ENCODE assay signal across 1 cellular context in the genomic region with DNA sequence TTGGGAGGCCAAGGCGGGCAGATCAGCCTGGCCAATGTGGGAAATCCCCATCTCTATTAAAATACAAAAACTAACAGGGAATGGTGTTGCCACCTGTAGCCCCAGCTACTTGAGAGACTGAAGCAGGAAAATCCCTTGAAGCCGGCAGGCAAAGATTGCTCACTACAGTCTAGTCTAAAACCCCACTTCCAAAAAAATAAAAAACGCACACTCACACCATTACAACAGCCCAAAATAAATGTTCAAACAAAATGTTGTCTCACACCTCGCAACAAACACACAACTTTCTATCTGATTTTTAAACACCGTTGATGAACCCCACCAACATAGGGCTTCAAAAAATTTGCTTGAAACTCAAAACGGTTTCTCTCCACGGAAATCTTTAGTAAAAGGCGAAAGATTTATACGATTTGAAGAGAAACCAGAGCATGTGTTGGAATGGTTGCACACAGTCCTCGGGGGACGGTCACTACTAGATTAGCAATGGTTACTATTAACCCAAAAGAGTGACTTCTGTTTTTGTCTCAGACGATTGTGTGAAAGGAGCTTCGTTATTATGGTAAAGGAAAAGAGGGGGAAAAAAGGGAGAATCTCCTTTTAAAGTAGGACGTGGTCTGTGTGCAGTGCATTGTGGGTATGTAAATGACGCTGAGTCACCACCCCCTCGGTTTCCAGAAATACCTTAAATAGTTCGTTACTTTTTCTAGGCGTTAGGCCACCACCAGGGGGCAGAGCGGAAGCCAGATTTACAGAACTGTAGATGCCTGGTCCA.
TF ChIP-seq lines count a peak whose summit lies in the region.

Gene RNU5D-1, minus strand, starts transcription at position 430 of the 772 bp plus-strand sequence.

TF ChIP-seq in K562, 482 proteins besides CTCF, POLR2A, EP300 and RAD21 (continued from another document and continues in another):
- TF ChIP-seq ELK1 (CRISPR knock-in tag; IDR thresholded peaks at IDR 0.05) (no peak), ZNF695 (CRISPR knock-in tag; IDR thresholded peaks at IDR 0.05) (peak; percentile 99), MYBL2 (IDR thresholded peaks at IDR 0.05; ENCODE audit: low read depth) (no peak; the same call in 1 of the 2 replicates), MYBL2 (CRISPR knock-in tag; IDR thresholded peaks at IDR 0.05; ENCODE audit: borderline replicate concordance) (no peak), DMBX1 (CRISPR knock-in tag; IDR thresholded peaks at IDR 0.05; ENCODE audit: borderline replicate concordance) (no peak; the same call in 1 of the 2 replicates), SNIP1 (IDR thresholded peaks at IDR 0.05; ENCODE audit: low read depth) (peak; percentile 55), SMARCB1 (IDR thresholded peaks at IDR 0.05; ENCODE audit: insufficient read length, low read depth) (no peak), CC2D1A (IDR thresholded peaks at IDR 0.05) (peak; percentile 71), E2F6 (IDR thresholded peaks at IDR 0.05; ENCODE audit: borderline replicate concordance in 1 of 2, extremely low read depth in 1 of 2, insufficient read depth in 1 of 2, insufficient read length in 1 of 2, low read depth in 1 of 2, low read length in 1 of 2, poor library complexity in 1 of 2, severe bottlenecking in 1 of 2) (peak; percentile 67 to 81), ZNF583 (CRISPR knock-in tag; IDR thresholded peaks at IDR 0.05) (no peak; the same call in none of the 2 replicates), ZNF134 (CRISPR knock-in tag; conservative IDR thresholded peaks at IDR 0.05) (peak; percentile 67; the same call in 1 of the 2 replicates), TCF3 (CRISPR knock-in tag; IDR thresholded peaks at IDR 0.05) (no peak; the same call in none of the 2 replicates), CLOCK (CRISPR knock-in tag; IDR thresholded peaks at IDR 0.05; ENCODE audit: borderline replicate concordance) (no peak), ETS1 (conservative IDR thresholded peaks at IDR 0.05; ENCODE audit: control insufficient read depth, low read depth, low read length) (peak; percentile 97; the same call in 1 of the 2 replicates), EHMT2 (IDR thresholded peaks at IDR 0.05) (peak; percentile 10; the same call in 1 of the 2 replicates), ZNF280B (CRISPR knock-in tag; IDR thresholded peaks at IDR 0.05) (peak; percentile 96), IRF2 (CRISPR knock-in tag; IDR thresholded peaks at IDR 0.05) (no peak), ZNF785 (CRISPR knock-in tag; IDR thresholded peaks at IDR 0.05) (no peak), SMARCA5 (IDR thresholded peaks at IDR 0.05) (peak; percentile 49; the same call in 1 of the 2 replicates), E2F1 (CRISPR knock-in tag; IDR thresholded peaks at IDR 0.05) (peak; percentile 27), DPF2 (IDR thresholded peaks at IDR 0.05) (peak; percentile 90), ZNF507 (tag; conservative IDR thresholded peaks at IDR 0.05) (no peak), VEZF1 (CRISPR knock-in tag; IDR thresholded peaks at IDR 0.05) (peak; percentile 68), ZSCAN29 (IDR thresholded peaks at IDR 0.05) (peak; percentile 83), CBFB (CRISPR knock-in tag; IDR thresholded peaks at IDR 0.05) (no peak), CXXC5 (CRISPR knock-in tag; IDR thresholded peaks at IDR 0.05) (peak; percentile 58; the same call in 1 of the 2 replicates), SREBF1 (IDR thresholded peaks at IDR 0.05; ENCODE audit: borderline replicate concordance, low read depth, low read length) (no peak), ZNF282 (CRISPR knock-in tag; IDR thresholded peaks at IDR 0.05) (no peak), HMGXB4 (CRISPR knock-in tag; IDR thresholded peaks at IDR 0.05) (0 out of 2 replicates have a peak, but pooled peaks have one; percentile 37), PTRF (tag; IDR thresholded peaks at IDR 0.05) (no peak), POLR2H (tag; IDR thresholded peaks at IDR 0.05; ENCODE audit: low read depth) (peak; percentile 99), NFIX (CRISPR knock-in tag; IDR thresholded peaks at IDR 0.05; ENCODE audit: low read depth) (peak; percentile 3; the same call in 1 of the 2 replicates), CBX5 (IDR thresholded peaks at IDR 0.05; ENCODE audit: borderline replicate concordance, low read depth) (no peak), PHB (CRISPR knock-in tag; IDR thresholded peaks at IDR 0.05) (peak; percentile 99), SMARCA4 (IDR thresholded peaks at IDR 0.05) (peak; percentile 74), HNRNPH1 (optimal IDR thresholded peaks at IDR 0.05; ENCODE audit: low read depth, low read length) (peak; percentile 84), HBP1 (CRISPR knock-in tag; IDR thresholded peaks at IDR 0.05) (peak; percentile 100), ZNF57 (CRISPR knock-in tag; IDR thresholded peaks at IDR 0.05) (peak; percentile 97)
- TF ChIP-seq, protein P1, sequence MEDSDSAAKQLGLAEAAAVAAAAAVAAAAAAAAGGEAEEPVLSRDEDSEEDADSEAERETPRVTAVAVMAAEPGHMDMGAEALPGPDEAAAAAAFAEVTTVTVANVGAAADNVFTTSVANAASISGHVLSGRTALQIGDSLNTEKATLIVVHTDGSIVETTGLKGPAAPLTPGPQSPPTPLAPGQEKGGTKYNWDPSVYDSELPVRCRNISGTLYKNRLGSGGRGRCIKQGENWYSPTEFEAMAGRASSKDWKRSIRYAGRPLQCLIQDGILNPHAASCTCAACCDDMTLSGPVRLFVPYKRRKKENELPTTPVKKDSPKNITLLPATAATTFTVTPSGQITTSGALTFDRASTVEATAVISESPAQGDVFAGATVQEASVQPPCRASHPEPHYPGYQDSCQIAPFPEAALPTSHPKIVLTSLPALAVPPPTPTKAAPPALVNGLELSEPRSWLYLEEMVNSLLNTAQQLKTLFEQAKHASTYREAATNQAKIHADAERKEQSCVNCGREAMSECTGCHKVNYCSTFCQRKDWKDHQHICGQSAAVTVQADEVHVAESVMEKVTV (CRISPR knock-in tag; IDR thresholded peaks at IDR 0.05) = peak; percentile 96
- TF ChIP-seq, protein P2, sequence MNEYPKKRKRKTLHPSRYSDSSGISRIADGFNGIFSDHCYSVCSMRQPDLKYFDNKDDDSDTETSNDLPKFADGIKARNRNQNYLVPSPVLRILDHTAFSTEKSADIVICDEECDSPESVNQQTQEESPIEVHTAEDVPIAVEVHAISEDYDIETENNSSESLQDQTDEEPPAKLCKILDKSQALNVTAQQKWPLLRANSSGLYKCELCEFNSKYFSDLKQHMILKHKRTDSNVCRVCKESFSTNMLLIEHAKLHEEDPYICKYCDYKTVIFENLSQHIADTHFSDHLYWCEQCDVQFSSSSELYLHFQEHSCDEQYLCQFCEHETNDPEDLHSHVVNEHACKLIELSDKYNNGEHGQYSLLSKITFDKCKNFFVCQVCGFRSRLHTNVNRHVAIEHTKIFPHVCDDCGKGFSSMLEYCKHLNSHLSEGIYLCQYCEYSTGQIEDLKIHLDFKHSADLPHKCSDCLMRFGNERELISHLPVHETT (CRISPR knock-in tag; conservative IDR thresholded peaks at IDR 0.05 in 1 of 2, IDR thresholded peaks at IDR 0.05 in 1 of 2) = peak in 1 of 2 experiments; percentile 63; a peak in 2 of 4 replicates
